Comparison of ENCODE assay signal across 1 cellular context in genomic region chr11:22829231-22830081, GRCh38.
TF ChIP-seq lines count a peak whose summit lies in the region.

Gene SVIP (minus strand): TSS chr11:22829801. CDS start chr11:22829748, 53 bp downstream.

TF ChIP-seq in HepG2, 621 proteins besides CTCF, POLR2A, EP300 and RAD21 (continued from another document and continues in another):
- TF ChIP-seq RNF2 (conservative IDR thresholded peaks at IDR 0.05; ENCODE audit: low read depth) = no peak
- peak; percentile 87; the same call in 1 of the 2 replicates for TF ChIP-seq NAIF1 (CRISPR knock-in tag; IDR thresholded peaks at IDR 0.05; ENCODE audit: borderline replicate concordance)
- TF ChIP-seq SSRP1 (CRISPR knock-in tag; IDR thresholded peaks at IDR 0.05) = no peak
- TF ChIP-seq ZNF549 (CRISPR knock-in tag; IDR thresholded peaks at IDR 0.05) = no peak
- TF ChIP-seq SIN3B (IDR thresholded peaks at IDR 0.05; ENCODE audit: low read length) = no peak
- no peak; the same call in 2 of the 3 replicates for TF ChIP-seq MXI1 (IDR thresholded peaks at IDR 0.05; ENCODE audit: borderline replicate concordance, low read depth, low read length)
- TF ChIP-seq HMG20B (CRISPR knock-in tag; conservative IDR thresholded peaks at IDR 0.05) = no peak
- no peak for TF ChIP-seq DDIT3 (CRISPR knock-in tag; IDR thresholded peaks at IDR 0.05)
- TF ChIP-seq SRF (IDR thresholded peaks at IDR 0.05; ENCODE audit: low read depth, low read length) = 0 out of 2 replicates have a peak, but pooled peaks have one; percentile 31
- peak; percentile 78; the same call in 1 of the 2 replicates for TF ChIP-seq ZBTB38 (CRISPR knock-in tag; IDR thresholded peaks at IDR 0.05)
- 0 out of 2 replicates have a peak, but pooled peaks have one; percentile 60 for TF ChIP-seq ZNF710 (CRISPR knock-in tag; IDR thresholded peaks at IDR 0.05; ENCODE audit: borderline replicate concordance)
- TF ChIP-seq HMGA1 (CRISPR knock-in tag; conservative IDR thresholded peaks at IDR 0.05) = no peak
- TF ChIP-seq REXO4 (CRISPR knock-in tag; IDR thresholded peaks at IDR 0.05; ENCODE audit: borderline replicate concordance) = no peak
- TF ChIP-seq ZMYM4 (CRISPR knock-in tag; IDR thresholded peaks at IDR 0.05) = peak; percentile 98
- peak; percentile 43 for TF ChIP-seq PHF5A (CRISPR knock-in tag; IDR thresholded peaks at IDR 0.05; ENCODE audit: low read depth, unreplicated experiment)
- peak; percentile 23; the same call in 1 of the 2 replicates for TF ChIP-seq ZNF362 (CRISPR knock-in tag; IDR thresholded peaks at IDR 0.05; ENCODE audit: borderline replicate concordance)
- no peak for TF ChIP-seq MBNL3 (CRISPR knock-in tag; conservative IDR thresholded peaks at IDR 0.05)
- TF ChIP-seq GFI1 (CRISPR knock-in tag; IDR thresholded peaks at IDR 0.05; ENCODE audit: borderline replicate concordance) = no peak
- no peak for TF ChIP-seq CEBPB (IDR thresholded peaks at IDR 0.05; ENCODE audit: borderline replicate concordance, low read depth, low read length)
- no peak for TF ChIP-seq LRRFIP1 (CRISPR knock-in tag; conservative IDR thresholded peaks at IDR 0.05)
- peak; percentile 55; the same call in 1 of the 2 replicates for TF ChIP-seq ZNF768 (CRISPR knock-in tag; IDR thresholded peaks at IDR 0.05)
- TF ChIP-seq KAT8 (CRISPR knock-in tag; IDR thresholded peaks at IDR 0.05) = peak; percentile 57
- no peak for TF ChIP-seq ZNF383 (CRISPR knock-in tag; IDR thresholded peaks at IDR 0.05; ENCODE audit: borderline replicate concordance)
- TF ChIP-seq ZNF234 (CRISPR knock-in tag; conservative IDR thresholded peaks at IDR 0.05) = no peak
- no peak for TF ChIP-seq ATF6 (CRISPR knock-in tag; conservative IDR thresholded peaks at IDR 0.05)
- no peak for TF ChIP-seq ZNF101 (CRISPR knock-in tag; IDR thresholded peaks at IDR 0.05; ENCODE audit: borderline replicate concordance, low read depth)
- TF ChIP-seq GTF3A (CRISPR knock-in tag; conservative IDR thresholded peaks at IDR 0.05) = no peak
- peak; percentile 59; the same call in 1 of the 2 replicates for TF ChIP-seq BRF2 (CRISPR knock-in tag; IDR thresholded peaks at IDR 0.05)
- no peak for TF ChIP-seq MLX (CRISPR knock-in tag; IDR thresholded peaks at IDR 0.05)
- TF ChIP-seq ATF7-NPFF (CRISPR knock-in tag; IDR thresholded peaks at IDR 0.05; ENCODE audit: low read depth) = peak; percentile 64; the same call in 1 of the 2 replicates
- no peak for TF ChIP-seq RERE (CRISPR knock-in tag; IDR thresholded peaks at IDR 0.05; ENCODE audit: low read depth)
- TF ChIP-seq RFX3 (CRISPR knock-in tag; IDR thresholded peaks at IDR 0.05) = no peak
- TF ChIP-seq TP53 (CRISPR knock-in tag; conservative IDR thresholded peaks at IDR 0.05) = no peak
- 0 out of 2 replicates have a peak, but pooled peaks have one; percentile 44 for TF ChIP-seq ZNF543 (CRISPR knock-in tag; IDR thresholded peaks at IDR 0.05)
- peak; percentile 39; the same call in 1 of the 2 replicates for TF ChIP-seq THRA (CRISPR knock-in tag; IDR thresholded peaks at IDR 0.05; ENCODE audit: borderline replicate concordance)
- TF ChIP-seq MYNN (CRISPR knock-in tag; IDR thresholded peaks at IDR 0.05; ENCODE audit: low read depth) = no peak
- 0 out of 2 replicates have a peak, but pooled peaks have one; percentile 41 for TF ChIP-seq RCOR2 (CRISPR knock-in tag; IDR thresholded peaks at IDR 0.05)
- TF ChIP-seq EZH2 (conservative IDR thresholded peaks at IDR 0.05; ENCODE audit: low read depth, low read length) = no peak
- TF ChIP-seq LBX2 (CRISPR knock-in tag; IDR thresholded peaks at IDR 0.05; ENCODE audit: borderline replicate concordance) = no peak
- TF ChIP-seq ZNF282 (IDR thresholded peaks at IDR 0.05; ENCODE audit: partially characterized antibody) = no peak
- TF ChIP-seq NR2C2 (CRISPR knock-in tag; IDR thresholded peaks at IDR 0.05; ENCODE audit: borderline replicate concordance) = no peak
- TF ChIP-seq NFE2L1 (CRISPR knock-in tag; IDR thresholded peaks at IDR 0.05; ENCODE audit: borderline replicate concordance) = no peak
- TF ChIP-seq NFIC (IDR thresholded peaks at IDR 0.05; ENCODE audit: low read length) = no peak
- TF ChIP-seq ZBTB39 (CRISPR knock-in tag; IDR thresholded peaks at IDR 0.05) = no peak
